Comparison of ENCODE assay signal across 36 cellular contexts in the genomic region with DNA sequence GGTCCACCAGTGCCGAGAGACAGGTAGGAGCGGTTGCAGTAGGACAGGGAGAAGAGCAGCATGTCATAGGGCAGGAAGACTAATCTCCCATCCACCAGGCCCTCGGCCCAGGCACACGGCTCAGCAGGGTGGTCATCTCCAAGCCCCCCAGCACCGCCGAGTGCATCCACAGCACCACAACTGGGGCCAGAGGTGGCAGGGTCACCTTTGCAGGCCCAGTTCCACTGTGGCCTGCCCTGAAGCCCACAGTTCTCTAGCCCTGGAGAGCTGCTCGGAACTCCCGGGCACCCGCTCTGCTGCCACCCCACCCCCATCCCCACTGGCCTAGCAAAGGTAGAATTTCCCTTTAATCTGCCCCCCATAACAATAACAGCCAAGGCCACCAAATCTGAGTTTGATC. TPM values are rescaled to one million over a fixed set of nuclear protein-coding genes. Genes with fewer than 3 reads are reported as not detected.
"Had no signal": no experiment of that assay in that cellular context is flagged by ENCODE, and none has a peak within 500 bp of the region (broad histone marks: within the 10 kb centered on the region; RNA-seq: fewer than 3 reads in every experiment).

No MANE protein-coding gene starts in this region.

- H3K36me3 ChIP-seq: MG63 had no signal

- DNase-seq: Karpas-422, Kasumi-1, KG1, MG63, MM.1S, MV-4-11, NCI-H1048, NCI-H1092, NCI-H1092 treated with DMSO at 0.1 percent for 48 hours, NCI-H1105, NCI-H1105 treated with DMSO at 0.1 percent for 48 hours, NCI-H1417, NCI-H1417 treated with DMSO at 0.1 percent for 48 hours, NCI-H1436, NCI-H1436 treated with DMSO at 0.1 percent for 48 hours, NCI-H146, NCI-H1694, NCI-H1694 treated with DMSO at 0.1 percent for 48 hours, NCI-H187, NCI-H187 treated with DMSO at 0.1 percent for 48 hours, NCI-H1930, NCI-H2029, NCI-H2029 treated with DMSO at 0.1 percent for 48 hours, NCI-H2081, NCI-H2081 treated with DMSO at 0.1 percent for 48 hours, NCI-H2107, NCI-H2171, NCI-H2171 treated with DMSO at 0.1 percent for 48 hours, NCI-H2227 treated with DMSO at 0.1 percent for 48 hours, NCI-H226, NCI-H345, NCI-H446, NCI-H446 treated with DMSO at 0.1 percent for 48 hours had no signal

- H3K27ac ChIP-seq: KMS-11 had no signal

- H3K9me3 ChIP-seq: MG63 had no signal

- H3K4me3 ChIP-seq: MG63 had no signal

- H3K9ac ChIP-seq: KMS-11 had no signal

- H3K4me2 ChIP-seq: KMS-11 had no signal

RNA-seq across cellular contexts. Expression of gene LRRC32, which starts 49.1 kb away (rescaled TPM):
- total RNA-seq: M059J, MCF 10A had no signal
